Comparison of ENCODE assay signal across 21 cellular contexts in the genomic region with DNA sequence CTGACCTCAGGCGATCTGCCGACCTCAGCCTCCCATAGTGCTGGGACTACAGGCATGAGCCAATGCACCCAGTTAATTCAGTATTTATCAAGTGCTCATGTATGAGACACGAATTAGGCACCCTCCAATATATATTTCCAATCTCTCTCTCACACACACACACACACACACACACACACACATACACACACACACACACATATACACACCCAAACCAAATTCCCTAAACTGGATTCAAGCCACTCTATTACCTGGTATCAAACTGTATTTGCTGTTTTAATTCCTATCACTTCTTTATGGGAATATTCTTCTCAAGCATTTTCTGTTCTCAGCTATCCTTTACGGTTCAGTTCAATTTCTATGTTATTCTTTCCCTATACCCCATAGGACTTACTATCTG.
"Had no signal": no experiment of that assay in that cellular context is flagged by ENCODE, and none has a peak within 500 bp of the region (broad histone marks: within the 10 kb centered on the region; RNA-seq: fewer than 3 reads in every experiment).

No MANE protein-coding gene starts in this region.

- H3K9me3 ChIP-seq: breast epithelium, pancreas, spleen, upper lobe of left lung had no signal

- H3K27me3 ChIP-seq: breast epithelium, pancreas, spleen, upper lobe of left lung had no signal

- DNase-seq: activated CD4-positive, alpha-beta T cell treated with anti-CD3 and anti-CD28 coated beads, Interleukin-2, amount 10 ng/mL, durations not matched to agents 7 days and 5 days; activated CD4-positive, CD25-positive, alpha-beta regulatory T cell; activated CD8-positive, alpha-beta memory T cell treated with anti-CD3 and anti-CD28 coated beads, Interleukin-2, amount 50 U/mL, for 4 hours; activated CD8-positive, alpha-beta T cell treated with anti-CD3 and anti-CD28 coated beads, Interleukin-2, amount 10 ng/mL, durations not matched to agents 7 days and 5 days; activated effector memory CD4-positive, alpha-beta T cell treated with Interleukin-2 at 50 U/mL for 16 hours; activated naive CD4-positive, alpha-beta T cell treated with anti-CD3 and anti-CD28 coated beads, Interleukin-2, amount 10 ng/mL, durations not matched to agents 7 days and 5 days; activated T-cell treated with anti-CD3 and anti-CD28 coated beads, Interleukin-2, amount 50 U/mL, for 4 hours; cerebellar nuclear complex; effector memory CD4-positive, alpha-beta T cell; immature natural killer cell; kidney glomerular epithelial cell; left ventricle myocardium superior; naive B cell; pancreas; spleen; stimulated activated CD4-positive, alpha-beta T cell treated with anti-CD3 and anti-CD28 coated beads, Interleukin-4, amount 100 ng/mL, for 4 hours; stimulated activated naive B cell treated with anti-CD40 and anti-IgM and Interleukin-4, amounts not matched to agents 10 μg/mL and 1 μg/mL and 100 μg/mL, for 72 hours; upper lobe of left lung had no signal

- H3K27ac Mint-ChIP-seq: activated CD4-positive, alpha-beta T cell treated with anti-CD3 and anti-CD28 coated beads, Interleukin-2, amount 10 ng/mL, durations not matched to agents 7 days and 5 days; activated CD8-positive, alpha-beta T cell treated with anti-CD3 and anti-CD28 coated beads, Interleukin-2, amount 10 ng/mL, durations not matched to agents 7 days and 5 days; activated naive CD4-positive, alpha-beta T cell treated with anti-CD3 and anti-CD28 coated beads, Interleukin-2, amount 10 ng/mL, durations not matched to agents 7 days and 5 days; dendritic cell treated with granulocyte-macrophage colony-stimulating factor and Interleukin-4, amounts not matched to agents 40 ng/mL and 50 ng/mL, for 4 days; memory B cell; stimulated activated naive B cell treated with anti-CD40 and anti-IgM and Interleukin-4, amounts not matched to agents 10 μg/mL and 1 μg/mL and 100 μg/mL, for 72 hours had no signal

- H3K27me3 Mint-ChIP-seq: activated CD4-positive, alpha-beta T cell treated with anti-CD3 and anti-CD28 coated beads, Interleukin-2, amount 10 ng/mL, durations not matched to agents 7 days and 5 days; activated naive CD4-positive, alpha-beta T cell treated with anti-CD3 and anti-CD28 coated beads, Interleukin-2, amount 10 ng/mL, durations not matched to agents 7 days and 5 days; dendritic cell treated with granulocyte-macrophage colony-stimulating factor and Interleukin-4, amounts not matched to agents 40 ng/mL and 50 ng/mL, for 4 days; memory B cell; naive B cell; stimulated activated naive B cell treated with anti-CD40 and anti-IgM and Interleukin-4, amounts not matched to agents 10 μg/mL and 1 μg/mL and 100 μg/mL, for 72 hours had no signal

- H3K36me3 Mint-ChIP-seq: immature natural killer cell had no signal

- H3K36me3 ChIP-seq: breast epithelium, pancreas, spleen, upper lobe of left lung had no signal

- ATAC-seq: activated CD8-positive, alpha-beta T cell treated with anti-CD3 and anti-CD28 coated beads, Interleukin-2, amount 10 ng/mL, durations not matched to agents 7 days and 5 days; activated T-cell treated with anti-CD3 and anti-CD28 coated beads, Interleukin-2, amount 50 U/mL, for 4 hours; left ventricle myocardium superior; pancreas; stimulated activated naive B cell treated with anti-CD40 and anti-IgM and Interleukin-4, amounts not matched to agents 10 μg/mL and 1 μg/mL and 100 μg/mL, for 72 hours had no signal

- H3K4me3 ChIP-seq: breast epithelium, pancreas, spleen, upper lobe of left lung had no signal

- H3K4me3 Mint-ChIP-seq: activated CD4-positive, alpha-beta T cell treated with anti-CD3 and anti-CD28 coated beads, Interleukin-2, amount 10 ng/mL, durations not matched to agents 7 days and 5 days; activated CD8-positive, alpha-beta T cell treated with anti-CD3 and anti-CD28 coated beads, Interleukin-2, amount 10 ng/mL, durations not matched to agents 7 days and 5 days; activated naive CD4-positive, alpha-beta T cell treated with anti-CD3 and anti-CD28 coated beads, Interleukin-2, amount 10 ng/mL, durations not matched to agents 7 days and 5 days; activated T-cell treated with anti-CD3 and anti-CD28 coated beads, Interleukin-2, amount 50 U/mL, for 4 hours; dendritic cell treated with granulocyte-macrophage colony-stimulating factor and Interleukin-4, amounts not matched to agents 40 ng/mL and 50 ng/mL, for 4 days; immature natural killer cell; memory B cell; stimulated activated naive B cell treated with anti-CD40 and anti-IgM and Interleukin-4, amounts not matched to agents 10 μg/mL and 1 μg/mL and 100 μg/mL, for 72 hours had no signal

- H3K9me3 Mint-ChIP-seq: activated CD4-positive, alpha-beta T cell treated with anti-CD3 and anti-CD28 coated beads, Interleukin-2, amount 10 ng/mL, durations not matched to agents 7 days and 5 days; activated naive CD4-positive, alpha-beta T cell treated with anti-CD3 and anti-CD28 coated beads, Interleukin-2, amount 10 ng/mL, durations not matched to agents 7 days and 5 days; activated T-cell treated with anti-CD3 and anti-CD28 coated beads, Interleukin-2, amount 50 U/mL, for 4 hours; dendritic cell treated with granulocyte-macrophage colony-stimulating factor and Interleukin-4, amounts not matched to agents 40 ng/mL and 50 ng/mL, for 4 days; immature natural killer cell; memory B cell; naive B cell; stimulated activated naive B cell treated with anti-CD40 and anti-IgM and Interleukin-4, amounts not matched to agents 10 μg/mL and 1 μg/mL and 100 μg/mL, for 72 hours had no signal

- H3K27ac ChIP-seq: pancreas, spleen, upper lobe of left lung had no signal
